ENCODE assay signal across 8 cellular contexts in the genomic region with DNA sequence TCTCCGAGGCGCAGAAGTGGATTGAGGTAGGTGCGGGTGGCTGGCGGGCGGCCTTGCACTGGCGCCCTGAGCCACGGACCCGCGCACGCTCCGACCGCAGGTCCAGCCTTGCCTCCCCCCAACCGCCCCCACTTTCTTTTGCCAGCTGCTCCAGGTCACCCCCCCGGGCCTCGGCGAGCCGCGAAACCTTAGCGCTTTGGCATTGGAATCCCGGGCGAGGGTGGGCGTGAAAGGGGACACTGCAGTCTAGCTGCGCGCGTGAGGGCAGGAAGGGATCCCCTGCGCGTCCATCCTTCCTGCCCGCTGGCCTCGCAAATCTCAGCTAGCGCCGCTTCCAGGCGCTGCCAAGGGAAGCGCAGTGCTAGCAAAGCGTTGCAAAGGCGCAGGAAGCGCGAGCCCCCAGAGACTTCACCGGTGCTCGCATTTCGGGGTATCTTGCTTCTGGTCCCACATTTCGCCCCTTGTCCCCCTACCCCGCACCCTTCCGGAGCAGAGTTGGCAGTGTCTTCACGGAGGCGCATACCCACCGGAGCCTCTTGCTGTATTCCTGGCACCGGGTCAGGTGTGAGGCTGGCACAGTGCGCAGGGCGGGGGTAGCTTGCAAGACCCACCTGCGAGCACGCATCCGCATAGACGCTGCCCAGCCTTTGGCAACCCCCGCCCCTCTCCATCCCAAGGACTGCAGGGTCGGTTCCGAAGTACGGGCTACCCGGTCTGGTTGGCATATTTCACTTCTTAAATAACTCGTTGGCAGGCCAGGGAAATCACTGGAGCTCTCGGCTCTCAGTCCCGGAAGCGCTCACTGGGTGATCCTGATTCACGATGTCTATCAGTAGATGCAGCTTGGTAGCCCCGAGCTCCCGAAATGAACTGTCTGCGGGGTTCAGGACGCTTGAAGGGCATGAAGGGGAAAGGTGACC.
A peak's percentile ranks its signal among the peaks of the same experiment; 100 is the strongest.
DNase-seq lines count a peak whose midpoint lies in the region; ATAC-seq lines count a peak whose summit lies in the region.

No MANE protein-coding gene starts in this region.

- POLR2A ChIA-PET in naive thymus-derived CD4-positive, alpha-beta T cell (lab: Charles Lee) = no interaction called here

- ATAC-seq in left colon (peak; percentile 54), GM18511 (IDR thresholded peaks at IDR 0.05; ENCODE audit: unreplicated experiment) (no peak), GM18517 (IDR thresholded peaks at IDR 0.05; ENCODE audit: unreplicated experiment) (no peak)
- no peak for ATAC-seq in naive thymus-derived CD4-positive, alpha-beta T cell

- peaks cover 53 to 69% (median 64%) of the 10 kb centered on the region in 5 donors for H3K27me3 Mint-ChIP-seq in naive thymus-derived CD4-positive, alpha-beta T cell

- H3K9me3 ChIP-seq in subcutaneous abdominal adipose tissue (ENCODE audit: control insufficient read depth in 5 of 5, low read length in 5 of 5) = no peaks in the 10 kb centered on the region
- no peaks in the 10 kb centered on the region for H3K9me3 ChIP-seq in naive thymus-derived CD4-positive, alpha-beta T cell (ENCODE audit: control insufficient read depth in 2 of 3, low read length in 3 of 3)

- peaks cover 0 to 4% (median 0%) of the 10 kb centered on the region in 5 donors for H3K36me3 ChIP-seq in subcutaneous abdominal adipose tissue (ENCODE audit: control insufficient read depth in 5 of 5, insufficient read depth in 5 of 5, low read length in 5 of 5)
- H3K36me3 ChIP-seq in naive thymus-derived CD4-positive, alpha-beta T cell (ENCODE audit: control insufficient read depth in 2 of 3, insufficient read depth in 3 of 3, low read length in 3 of 3) = no peaks in the 10 kb centered on the region

- peak overlapping the region; percentile 90 for H3K27ac ChIP-seq in subcutaneous abdominal adipose tissue (ENCODE audit: low read depth, low read length)
- no peak overlapping the region for H3K27ac ChIP-seq in naive thymus-derived CD4-positive, alpha-beta T cell (ENCODE audit: low read depth, low read length)

- peaks cover 0 to 4% (median 0%) of the 10 kb centered on the region in 5 donors for H3K36me3 Mint-ChIP-seq in naive thymus-derived CD4-positive, alpha-beta T cell

- no peaks in the 10 kb centered on the region for H3K27me3 ChIP-seq in subcutaneous abdominal adipose tissue (ENCODE audit: control insufficient read depth in 5 of 5, insufficient read depth in 4 of 5, low read length in 5 of 5)
- H3K27me3 ChIP-seq in naive thymus-derived CD4-positive, alpha-beta T cell (ENCODE audit: control insufficient read depth in 2 of 2, insufficient read depth in 2 of 2, low read length in 2 of 2) = peaks cover 0 to 3% of the 10 kb centered on the region in 2 donors

- H3K4me1 ChIP-seq in subcutaneous abdominal adipose tissue (ENCODE audit: control insufficient read depth in 5 of 5, insufficient read depth in 5 of 5, low read length in 5 of 5) = peaks cover 21 to 59% (median 45%) of the 10 kb centered on the region in 5 donors
- H3K4me1 ChIP-seq in naive thymus-derived CD4-positive, alpha-beta T cell (ENCODE audit: control insufficient read depth in 2 of 2, insufficient read depth in 2 of 2, low read length in 2 of 2) = no peaks in the 10 kb centered on the region

- H3K9ac ChIP-seq in subcutaneous abdominal adipose tissue (ENCODE audit: low read length in 5 of 5) = peak overlapping the region; percentile 64 to 86 (median 74)

- H3K27ac Mint-ChIP-seq in naive thymus-derived CD4-positive, alpha-beta T cell = no peak overlapping the region

- peaks cover 0 to 13% (median 1%) of the 10 kb centered on the region in 11 donors for H3K9me3 Mint-ChIP-seq in naive thymus-derived CD4-positive, alpha-beta T cell

- peak; percentile 89 for DNase-seq in DMS53 (lab: John Stamatoyannopoulos, UW)
- peak; percentile 19 for DNase-seq in NCI-H1694 (lab: John Stamatoyannopoulos, UW)
- peak; percentile 51 for DNase-seq in cerebellum (ENCODE audit: low spot score)
- peak; percentile 33 to 41 for DNase-seq in left colon
- no peak for DNase-seq in naive thymus-derived CD4-positive, alpha-beta T cell

- CTCF ChIA-PET in naive thymus-derived CD4-positive, alpha-beta T cell (lab: Charles Lee) = no interaction called here

- H3K4me3 Mint-ChIP-seq in naive thymus-derived CD4-positive, alpha-beta T cell = peak overlapping the region in 4 of 10 donors; percentile 3 to 66 (median 16)

- intact Hi-C loops in left colon (cut with DNase I, micrococcal nuclease) = no loop called here
- intact Hi-C loops in naive thymus-derived CD4-positive, alpha-beta T cell (cut with micrococcal nuclease) = no loop called here

- peak overlapping the region; percentile 76 to 98 (median 88) for H3K4me3 ChIP-seq in subcutaneous abdominal adipose tissue (ENCODE audit: low read depth in 1 of 5, low read length in 5 of 5)
- H3K4me3 ChIP-seq in naive thymus-derived CD4-positive, alpha-beta T cell (ENCODE audit: low read length) = no peak overlapping the region

- peaks cover 0 to 12% (median 0%) of the 10 kb centered on the region in 7 donors for H3K4me1 Mint-ChIP-seq in naive thymus-derived CD4-positive, alpha-beta T cell

Comparison
In these comparisons a context has a peak if more than half of its experiments do, and no peak if none do; other contexts are left out.
1. DNase-seq: peak in DMS53 (single experiment), NCI-H1694 (single experiment), cerebellum (single experiment) and left colon (2 of 2); none in naive thymus-derived CD4-positive, alpha-beta T cell (0 of 9).